In the genomic region with DNA sequence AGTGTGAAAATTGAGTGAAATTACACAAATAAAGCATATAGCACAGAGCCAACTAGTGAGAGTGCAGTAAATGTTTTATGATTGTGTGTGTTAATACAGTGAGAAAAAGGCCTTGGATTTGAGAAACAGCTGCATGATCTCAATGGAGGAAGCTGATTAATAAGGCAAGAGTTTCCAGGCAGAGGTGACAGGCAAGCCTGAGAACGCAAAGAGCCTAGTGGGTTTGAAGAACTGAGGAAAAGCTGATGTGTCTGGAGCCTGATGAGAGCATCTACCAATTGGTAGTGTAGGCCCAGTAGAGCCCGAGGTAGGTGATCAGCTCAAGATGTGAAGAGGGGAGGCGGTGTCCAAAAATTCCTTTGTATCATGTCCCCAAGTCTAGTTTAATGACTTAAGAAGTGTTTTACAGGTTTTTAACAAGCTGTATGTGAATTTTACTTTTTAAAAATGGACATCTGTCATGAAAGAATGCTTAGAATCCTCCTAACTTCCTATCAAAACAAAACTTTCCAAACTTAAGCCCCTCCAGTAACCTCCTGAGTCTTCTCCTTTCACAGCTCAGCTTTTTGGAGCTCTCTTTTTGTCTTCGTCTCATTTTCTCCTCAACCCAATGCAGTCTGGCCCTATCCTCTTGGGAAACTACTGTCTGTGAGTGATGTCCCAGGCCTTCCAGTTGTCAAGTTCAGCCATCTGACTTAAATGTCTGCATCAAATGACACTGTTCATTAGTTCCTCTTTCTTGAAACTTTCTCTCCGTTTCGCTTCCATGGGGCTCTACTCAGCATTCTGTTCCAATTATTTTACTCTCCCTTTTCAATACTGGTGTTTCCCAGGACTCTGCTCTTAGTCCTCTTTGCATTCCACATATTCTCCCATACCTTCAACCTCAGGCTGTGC, we compare ENCODE assay signal across 1 cellular context.
TF ChIP-seq lines count a peak whose summit lies in the region.

No MANE protein-coding gene starts in this region.

TF ChIP-seq in GM23338, 12 proteins besides CTCF, POLR2A, EP300 and RAD21 (continued from another document):
- no peak for TF ChIP-seq ZNF462 (CRISPR knock-in tag; IDR thresholded peaks at IDR 0.05)
